Comparison of ENCODE assay signal across 8 cellular contexts in genomic region chr1:19430121-19431068, GRCh38. TPM values are rescaled to one million over a fixed set of nuclear protein-coding genes. Genes with fewer than 3 reads are reported as not detected.
DNase-seq lines count a peak whose midpoint lies in the region; ATAC-seq and TF ChIP-seq lines count a peak whose summit lies in the region.

No MANE protein-coding gene starts in this region.

- H3K4me2 ChIP-seq in fibroblast of lung (ENCODE audit: extremely low read depth, insufficient read depth, low read length), result peak overlapping the region; percentile 61
- H3K4me2 ChIP-seq in trophoblast cell (ENCODE audit: low read length), result no peak overlapping the region

- CTCF ChIA-PET in Panc1 (lab: Charles Lee), result no interaction called here

- POLR2A ChIA-PET in Panc1 (lab: Charles Lee), result no interaction called here

- H3K79me2 ChIP-seq in fibroblast of lung (ENCODE audit: control insufficient read depth, insufficient read depth, low read length) (peaks cover 89% of the 10 kb centered on the region), trophoblast cell (ENCODE audit: control insufficient read depth, insufficient read depth, low read length, poor library complexity) (peaks cover 32% of the 10 kb centered on the region)

- peak overlapping the region; percentile 81 for H3K27ac ChIP-seq in Panc1 (ENCODE audit: low read length)
- peak overlapping the region; percentile 70 for H3K27ac ChIP-seq in fibroblast of lung (ENCODE audit: insufficient read depth, low read length)
- H3K27ac ChIP-seq in trophoblast cell (ENCODE audit: low read depth, low read length), result no peak overlapping the region

- H3K14ac ChIP-seq in trophoblast cell (ENCODE audit: low read length), result no peak overlapping the region

- peaks cover 2% of the 10 kb centered on the region for H4K20me1 ChIP-seq in fibroblast of lung (ENCODE audit: control insufficient read depth, extremely low read depth, insufficient read depth, low read length)

- TF ChIP-seq CTCF in Panc1 (IDR thresholded peaks at IDR 0.05) (no peak), fibroblast of lung (conservative IDR thresholded peaks at IDR 0.05 in 1 of 2, IDR thresholded peaks at IDR 0.05 in 1 of 2; ENCODE audit: low read depth in 1 of 2, low read length in 2 of 2) (no peak)

- H3K4ac ChIP-seq in trophoblast cell (ENCODE audit: low read depth, low read length), result peak overlapping the region; percentile 74

- H3K9me3 ChIP-seq in Panc1 (ENCODE audit: control insufficient read depth, insufficient read depth, low read depth, low read length) (no peaks in the 10 kb centered on the region), fibroblast of lung (ENCODE audit: control insufficient read depth, insufficient read depth, low read depth, low read length) (no peaks in the 10 kb centered on the region), trophoblast cell (ENCODE audit: insufficient read depth, low read depth, low read length) (no peaks in the 10 kb centered on the region), HAP-1 (no peaks in the 10 kb centered on the region)

- DNase-seq in DMS153 treated with DMSO at 0.1 percent for 48 hours (lab: John Stamatoyannopoulos, UW; ENCODE audit: unreplicated experiment) (peak; percentile 68), Panc1 (ENCODE audit: low read depth, low spot score) (no peak), fibroblast of lung (ENCODE audit: low read depth in 2 of 2) (peak; percentile 72 to 79), trophoblast cell (peak in 1 of 2 donors; percentile 21), HAP-1 (ENCODE audit: low spot score in 2 of 2) (no peak), NCI-H345 treated with DMSO at 0.1 percent for 48 hours (lab: John Stamatoyannopoulos, UW; ENCODE audit: unreplicated experiment) (no peak)
- DNase-seq in stimulated activated CD4-positive, alpha-beta T cell treated with anti-CD3 and anti-CD28 coated beads, Interleukin-4, amount 100 ng/mL, for 4 hours, result no peak

- in situ Hi-C loops in Panc1 (cut with HindIII; ENCODE audit: low pct_unique_long_range_greater_than_20kb, low sequenced_read_pairs) (no loop called here), HAP-1 (cut with MboI; ENCODE audit: low sequenced_read_pairs) (no loop called here)

- no TSS peak for BruUV-seq in Panc1 (replicated peaks; lab: Mats Ljungman, UMichigan)

- WGBS in trophoblast cell (ENCODE audit: extremely low coverage, insufficient coverage, insufficient read length), result no CpG with 5 or more reads among the region's 16 CpGs

- intact Hi-C loops in Panc1 (cut with micrococcal nuclease; ENCODE audit: unreplicated experiment), result no loop called here

- ATAC-seq in Panc1, result peak; percentile 83
- no peak for ATAC-seq in HG03520 (IDR thresholded peaks at IDR 0.05; ENCODE audit: unreplicated experiment)

- no peak overlapping the region for H3K9ac ChIP-seq in fibroblast of lung (ENCODE audit: insufficient read depth, low read length)
- no peak overlapping the region for H3K9ac ChIP-seq in trophoblast cell (ENCODE audit: low read length)

- H4K91ac ChIP-seq in trophoblast cell (ENCODE audit: low read depth, low read length), result no peak overlapping the region

- no peak overlapping the region for H4K12ac ChIP-seq in trophoblast cell (ENCODE audit: low read depth, low read length)

- H3K18ac ChIP-seq in trophoblast cell (ENCODE audit: low read length), result no peak overlapping the region

- H3K36me3 ChIP-seq in Panc1 (ENCODE audit: control insufficient read depth, insufficient read depth, low read length) (no peaks in the 10 kb centered on the region), fibroblast of lung (ENCODE audit: control insufficient read depth, insufficient read depth, low read length) (no peaks in the 10 kb centered on the region), trophoblast cell (ENCODE audit: control insufficient read depth in 1 of 2, insufficient read depth in 2 of 2, low read length in 2 of 2) (peaks cover 3 to 6% of the 10 kb centered on the region in 2 experiments), HAP-1 (replicated peaks) (peaks cover 4% of the 10 kb centered on the region; the same call in 1 of the 2 replicates)

- H3K4me1 ChIP-seq in Panc1 (ENCODE audit: control insufficient read depth, insufficient read depth, low read length) (peaks cover 83% of the 10 kb centered on the region), fibroblast of lung (ENCODE audit: control insufficient read depth, extremely low read depth, insufficient read depth, low read length) (peaks cover 53% of the 10 kb centered on the region), trophoblast cell (ENCODE audit: control insufficient read depth in 1 of 2, insufficient read depth in 2 of 2, low read length in 2 of 2) (peaks cover 18 to 30% of the 10 kb centered on the region in 2 experiments), HAP-1 (peaks cover 9% of the 10 kb centered on the region)

- H3K79me1 ChIP-seq in trophoblast cell (ENCODE audit: low read length), result no peaks in the 10 kb centered on the region

- H3K4me3 ChIP-seq in Panc1 (ENCODE audit: low read depth in 2 of 2, low read length in 2 of 2) (peak overlapping the region in 1 of 2 experiments; percentile 9; a peak in 1 of 4 replicates), fibroblast of lung (replicated peaks in 1 of 4; ENCODE audit: control extremely low read depth in 1 of 4, insufficient read depth in 1 of 4, low read depth in 3 of 4, low read length in 4 of 4) (no peak overlapping the region), trophoblast cell (ENCODE audit: low read depth, low read length) (no peak overlapping the region), HAP-1 (no peak overlapping the region)

- no peak overlapping the region for H2AFZ ChIP-seq in fibroblast of lung (ENCODE audit: low read length)
- no peak overlapping the region for H2AFZ ChIP-seq in trophoblast cell (ENCODE audit: insufficient read depth, low read length, poor library complexity)

- H3K23ac ChIP-seq in trophoblast cell (ENCODE audit: low read length), result no peak overlapping the region

- H4K8ac ChIP-seq in trophoblast cell (ENCODE audit: low read depth, low read length), result no peak overlapping the region

- no peak overlapping the region for H2BK5ac ChIP-seq in trophoblast cell (ENCODE audit: low read depth, low read length, poor library complexity)

- H2BK120ac ChIP-seq in trophoblast cell (ENCODE audit: insufficient read depth, low read length, poor library complexity), result no peak overlapping the region

- H2BK12ac ChIP-seq in trophoblast cell (ENCODE audit: low read length), result no peak overlapping the region

- H3K27me3 ChIP-seq in Panc1 (ENCODE audit: control insufficient read depth, insufficient read depth, low read length) (no peaks in the 10 kb centered on the region), fibroblast of lung (ENCODE audit: control insufficient read depth, insufficient read depth, low read length) (no peaks in the 10 kb centered on the region), trophoblast cell (ENCODE audit: insufficient read depth, low read length) (no peaks in the 10 kb centered on the region), HAP-1 (ENCODE audit: low read depth) (no peaks in the 10 kb centered on the region)

- H2AK5ac ChIP-seq in trophoblast cell (ENCODE audit: low read length), result no peak overlapping the region

RNA-seq across cellular contexts. Expression of gene CAPZB, which starts 54.9 kb away (rescaled TPM):
- total RNA-seq in Panc1 (2021; ENCODE audit: unreplicated experiment) (491 TPM), fibroblast of lung (77.6 and 104 TPM in 2 replicates)
- polyA plus RNA-seq in Panc1 (2012; ENCODE audit: insufficient read length), result 494 TPM
- 495 and 519 TPM in 2 replicates for polyA plus RNA-seq in fibroblast of lung
- polyA plus RNA-seq in fibroblast of lung (2012), result 514 and 539 TPM in 2 replicates
- polyA minus RNA-seq in fibroblast of lung (ENCODE audit: low replicate concordance), result 153 and 154 TPM in 2 replicates
- 315 and 324 TPM in 2 replicates for polyA plus RNA-seq in trophoblast cell (2013)

Comparison
In these comparisons a context has a peak if more than half of its experiments do, and no peak if none do; other contexts are left out.
1. DNase-seq: peak in DMS153 treated with DMSO at 0.1 percent for 48 hours (single experiment) and fibroblast of lung (2 of 2); none in Panc1 (single experiment), stimulated activated CD4-positive, alpha-beta T cell treated with anti-CD3 and anti-CD28 coated beads, Interleukin-4, amount 100 ng/mL, for 4 hours (0 of 2), HAP-1 (0 of 2) and NCI-H345 treated with DMSO at 0.1 percent for 48 hours (single experiment).